ENCODE assay signal across 1 cellular context in the genomic region with DNA sequence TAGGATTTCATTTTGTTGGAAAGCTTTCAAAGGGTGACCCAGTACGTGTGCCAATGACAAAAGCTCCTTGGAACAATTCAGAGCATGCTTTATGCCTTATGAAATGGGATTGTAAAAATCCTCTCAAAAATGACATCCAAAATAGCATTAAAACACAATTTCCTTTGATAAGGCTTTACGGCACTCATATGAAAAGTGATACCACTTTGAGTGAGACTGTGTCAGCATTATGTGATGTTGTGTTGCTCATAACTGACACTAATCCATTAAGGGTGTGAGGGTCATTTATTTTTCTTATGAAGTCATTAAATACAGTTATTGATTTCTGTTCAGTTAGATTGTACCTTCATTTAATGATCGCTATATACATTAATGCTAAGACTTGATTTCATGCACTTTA.
TF ChIP-seq lines count a peak whose summit lies in the region.

No MANE protein-coding gene starts in this region.

TF ChIP-seq in HEK293, 187 proteins besides CTCF, POLR2A, EP300 and RAD21 (continued from another document):
- TF ChIP-seq, protein P1, sequence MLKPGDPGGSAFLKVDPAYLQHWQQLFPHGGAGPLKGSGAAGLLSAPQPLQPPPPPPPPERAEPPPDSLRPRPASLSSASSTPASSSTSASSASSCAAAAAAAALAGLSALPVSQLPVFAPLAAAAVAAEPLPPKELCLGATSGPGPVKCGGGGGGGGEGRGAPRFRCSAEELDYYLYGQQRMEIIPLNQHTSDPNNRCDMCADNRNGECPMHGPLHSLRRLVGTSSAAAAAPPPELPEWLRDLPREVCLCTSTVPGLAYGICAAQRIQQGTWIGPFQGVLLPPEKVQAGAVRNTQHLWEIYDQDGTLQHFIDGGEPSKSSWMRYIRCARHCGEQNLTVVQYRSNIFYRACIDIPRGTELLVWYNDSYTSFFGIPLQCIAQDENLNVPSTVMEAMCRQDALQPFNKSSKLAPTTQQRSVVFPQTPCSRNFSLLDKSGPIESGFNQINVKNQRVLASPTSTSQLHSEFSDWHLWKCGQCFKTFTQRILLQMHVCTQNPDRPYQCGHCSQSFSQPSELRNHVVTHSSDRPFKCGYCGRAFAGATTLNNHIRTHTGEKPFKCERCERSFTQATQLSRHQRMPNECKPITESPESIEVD (tag by site-specific recombination; IDR thresholded peaks at IDR 0.05): peak; percentile 96
- TF ChIP-seq, protein P2, sequence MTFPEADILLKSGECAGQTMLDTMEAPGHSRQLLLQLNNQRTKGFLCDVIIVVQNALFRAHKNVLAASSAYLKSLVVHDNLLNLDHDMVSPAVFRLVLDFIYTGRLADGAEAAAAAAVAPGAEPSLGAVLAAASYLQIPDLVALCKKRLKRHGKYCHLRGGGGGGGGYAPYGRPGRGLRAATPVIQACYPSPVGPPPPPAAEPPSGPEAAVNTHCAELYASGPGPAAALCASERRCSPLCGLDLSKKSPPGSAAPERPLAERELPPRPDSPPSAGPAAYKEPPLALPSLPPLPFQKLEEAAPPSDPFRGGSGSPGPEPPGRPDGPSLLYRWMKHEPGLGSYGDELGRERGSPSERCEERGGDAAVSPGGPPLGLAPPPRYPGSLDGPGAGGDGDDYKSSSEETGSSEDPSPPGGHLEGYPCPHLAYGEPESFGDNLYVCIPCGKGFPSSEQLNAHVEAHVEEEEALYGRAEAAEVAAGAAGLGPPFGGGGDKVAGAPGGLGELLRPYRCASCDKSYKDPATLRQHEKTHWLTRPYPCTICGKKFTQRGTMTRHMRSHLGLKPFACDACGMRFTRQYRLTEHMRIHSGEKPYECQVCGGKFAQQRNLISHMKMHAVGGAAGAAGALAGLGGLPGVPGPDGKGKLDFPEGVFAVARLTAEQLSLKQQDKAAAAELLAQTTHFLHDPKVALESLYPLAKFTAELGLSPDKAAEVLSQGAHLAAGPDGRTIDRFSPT (tag by site-specific recombination; IDR thresholded peaks at IDR 0.05): no peak
- TF ChIP-seq ZNF785 (tag by site-specific recombination; IDR thresholded peaks at IDR 0.05): no peak
- no peak for TF ChIP-seq ZNF707 (tag by site-specific recombination; IDR thresholded peaks at IDR 0.05)
- TF ChIP-seq ZEB2 (tag by site-specific recombination; IDR thresholded peaks at IDR 0.05): peak; percentile 63
- no peak for TF ChIP-seq ZNF555 (tag by site-specific recombination; conservative IDR thresholded peaks at IDR 0.05)
- TF ChIP-seq PRDM1 (tag by site-specific recombination; IDR thresholded peaks at IDR 0.05): no peak
- TF ChIP-seq, protein P3, sequence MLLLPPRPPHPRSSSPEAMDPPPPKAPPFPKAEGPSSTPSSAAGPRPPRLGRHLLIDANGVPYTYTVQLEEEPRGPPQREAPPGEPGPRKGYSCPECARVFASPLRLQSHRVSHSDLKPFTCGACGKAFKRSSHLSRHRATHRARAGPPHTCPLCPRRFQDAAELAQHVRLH (tag by site-specific recombination; IDR thresholded peaks at IDR 0.05): peak; percentile 25; the same call in 1 of the 2 replicates
- no peak for TF ChIP-seq WT1 (tag by site-specific recombination; IDR thresholded peaks at IDR 0.05)
- 0 out of 2 replicates have a peak, but pooled peaks have one; percentile 15 for TF ChIP-seq ZNF366 (tag by site-specific recombination; conservative IDR thresholded peaks at IDR 0.05)
- peak; percentile 46; the same call in 1 of the 2 replicates for TF ChIP-seq ZNF629 (tag by site-specific recombination; IDR thresholded peaks at IDR 0.05)
- TF ChIP-seq ZNF585B (tag by site-specific recombination; IDR thresholded peaks at IDR 0.05): no peak
- TF ChIP-seq SP2 (tag by site-specific recombination; IDR thresholded peaks at IDR 0.05): no peak
